18 cellular contexts compared by ENCODE assay signal in genomic region chr14:100552524-100553125, GRCh38. TPM values are rescaled to one million over a fixed set of nuclear protein-coding genes. Genes with fewer than 3 reads are reported as not detected.
A peak's percentile ranks its signal among the peaks of the same experiment; 100 is the strongest.
DNase-seq lines count a peak whose midpoint lies in the region; TF ChIP-seq lines count a peak whose summit lies in the region.
"Had no signal": no experiment of that assay in that cellular context is flagged by ENCODE, and none has a peak within 500 bp of the region (broad histone marks: within the 10 kb centered on the region; RNA-seq: fewer than 3 reads in every experiment).

No MANE protein-coding gene starts in this region.

- no peak overlapping the region for H3K4me3 Mint-ChIP-seq in CD14-positive monocyte
- H3K4me3 Mint-ChIP-seq: IgD-negative memory B cell; T-helper 1 cell treated with Interleukin-12 subunit alpha and Interleukin-12 subunit beta and Interleukin-4 antibody, amounts not matched to agents 30 μg/mL and 1 μg/mL, for 36 hours had no signal

- no peaks in the 10 kb centered on the region for H3K79me1 ChIP-seq in neuronal stem cell (ENCODE audit: low read depth, low read length)

- no peak overlapping the region for H2BK5ac ChIP-seq in neuronal stem cell (ENCODE audit: low read length)

- no peak overlapping the region for H2BK12ac ChIP-seq in neuronal stem cell (ENCODE audit: low read length)

- H3K4me1 Mint-ChIP-seq in CD14-positive monocyte = peaks cover 53% of the 10 kb centered on the region

- no peak for TF ChIP-seq CTCF in CD14-positive monocyte (IDR thresholded peaks at IDR 0.05)

- H3K27ac ChIP-seq in neuronal stem cell (replicated peaks; ENCODE audit: low read length) = no peak overlapping the region
- H3K27ac ChIP-seq: A549, HL-60 had no signal

- intact Hi-C loops in CD14-positive monocyte (cut with micrococcal nuclease) = no loop called here

- H3K27me3 ChIP-seq in neuronal stem cell (ENCODE audit: control insufficient read depth in 3 of 3, insufficient read depth in 3 of 3, low read depth in 1 of 3, low read length in 3 of 3) = peaks cover 0 to 60% (median 0%) of the 10 kb centered on the region in 3 experiments

- no peaks in the 10 kb centered on the region for H3K36me3 ChIP-seq in neuronal stem cell (replicated peaks in 1 of 2; ENCODE audit: control insufficient read depth in 2 of 2, insufficient read depth in 2 of 2, low read length in 2 of 2)

- H2BK120ac ChIP-seq in neuronal stem cell (ENCODE audit: low read depth, low read length) = no peak overlapping the region

- no peak overlapping the region for H4K91ac ChIP-seq in neuronal stem cell (ENCODE audit: low read depth, low read length, poor library complexity)

- peaks cover 2 to 33% (median 27%) of the 10 kb centered on the region in 3 donors for H3K27me3 Mint-ChIP-seq in CD14-positive monocyte (ENCODE audit: low read depth in 3 of 3)

- no peaks in the 10 kb centered on the region for H3K9me3 ChIP-seq in neuronal stem cell (replicated peaks in 1 of 2; ENCODE audit: control insufficient read depth in 2 of 2, insufficient read depth in 1 of 2, low read depth in 1 of 2, low read length in 2 of 2)
- H3K9me3 ChIP-seq: A549 had no signal

- H3K4me1 ChIP-seq in neuronal stem cell (ENCODE audit: control insufficient read depth in 2 of 2, insufficient read depth in 1 of 2, low read depth in 1 of 2, low read length in 2 of 2) = peaks cover 4 to 9% of the 10 kb centered on the region in 2 donors

- WGBS in neuronal stem cell (ENCODE audit: extremely low coverage in 2 of 2, insufficient read length in 2 of 2, insufficient replicate concordance in 1 of 2), 2 donors = no CpG with 5 or more reads among the region's 16 CpGs

- H2BK15ac ChIP-seq in neuronal stem cell (ENCODE audit: low read length) = peak overlapping the region; percentile 5

- peak; percentile 41 for DNase-seq in NCI-H1436 (lab: John Stamatoyannopoulos, UW)
- no peak for DNase-seq in NCI-H1436 treated with DMSO at 0.1 percent for 48 hours (lab: John Stamatoyannopoulos, UW)
- peak; percentile 55 for DNase-seq in COLO668 (lab: John Stamatoyannopoulos, UW; ENCODE audit: unreplicated experiment)
- peak; percentile 33 for DNase-seq in NCI-H2171 (lab: John Stamatoyannopoulos, UW)
- no peak for DNase-seq in neuronal stem cell (ENCODE audit: low spot score)
- DNase-seq in T-helper 1 cell = no peak
- no peak for DNase-seq in CD14-positive monocyte (ENCODE audit: low spot score)
- DNase-seq: Calu3, DND-41, HCEC 1CT, NCI-H1694, NCI-H524, OCI-M1, SHP77 treated with DMSO at 0.1 percent for 48 hours had no signal

- peaks cover 0 to 2% (median 0%) of the 10 kb centered on the region in 7 donors for H3K9me3 Mint-ChIP-seq in CD14-positive monocyte
- H3K9me3 Mint-ChIP-seq: IgD-negative memory B cell; T-helper 1 cell treated with Interleukin-12 subunit alpha and Interleukin-12 subunit beta and Interleukin-4 antibody, amounts not matched to agents 30 μg/mL and 1 μg/mL, for 36 hours had no signal

- H3K4ac ChIP-seq in neuronal stem cell (ENCODE audit: low read length) = no peak overlapping the region

- no peak overlapping the region for H3K4me2 ChIP-seq in neuronal stem cell (ENCODE audit: insufficient read depth, low read length, poor library complexity, severe bottlenecking)
- H3K4me2 ChIP-seq: A549 had no signal

- H3K23ac ChIP-seq in neuronal stem cell (ENCODE audit: low read depth, low read length, poor library complexity) = peak overlapping the region; percentile 59

- H3K14ac ChIP-seq in neuronal stem cell (ENCODE audit: low read length) = no peak overlapping the region

- H2AFZ ChIP-seq in neuronal stem cell (ENCODE audit: low read length) = no peak overlapping the region

- H3K27ac Mint-ChIP-seq in CD14-positive monocyte = peak overlapping the region in 1 of 7 donors; percentile 85
- H3K27ac Mint-ChIP-seq: IgD-negative memory B cell; T-helper 1 cell treated with Interleukin-12 subunit alpha and Interleukin-12 subunit beta and Interleukin-4 antibody, amounts not matched to agents 30 μg/mL and 1 μg/mL, for 36 hours had no signal

- no peaks in the 10 kb centered on the region for H3K36me3 Mint-ChIP-seq in CD14-positive monocyte
- H3K36me3 Mint-ChIP-seq: IgD-negative memory B cell had no signal

- no peak overlapping the region for H2AK5ac ChIP-seq in neuronal stem cell (ENCODE audit: low read depth, low read length)

- no peak overlapping the region for H4K8ac ChIP-seq in neuronal stem cell (ENCODE audit: low read depth, low read length)

- peak overlapping the region; percentile 11 for H3K18ac ChIP-seq in neuronal stem cell (ENCODE audit: low read length)

- peak overlapping the region in 1 of 2 donors; percentile 12 for H3K4me3 ChIP-seq in neuronal stem cell (ENCODE audit: low read length in 2 of 2)
- H3K4me3 ChIP-seq: A549 had no signal

- no peak overlapping the region for H3K9ac ChIP-seq in neuronal stem cell (ENCODE audit: low read depth, low read length, poor library complexity)

RNA-seq across cellular contexts. Expression of gene BEGAIN, which starts 34.6 kb away (rescaled TPM):
- 20.9 TPM for polyA plus RNA-seq in neuronal stem cell (2013, experiment 1 of 2)
- polyA plus RNA-seq in neuronal stem cell (2013, experiment 2 of 2) = 20.1 TPM
- polyA plus RNA-seq in CD14-positive monocyte = under 1 TPM in 1 of 2 donors, not detected in 1; 0.25 TPM

Comparison
In these comparisons a context has a peak if more than half of its experiments do, and no peak if none do; other contexts are left out.
1. DNase-seq: peak in NCI-H1436 (single experiment), COLO668 (single experiment) and NCI-H2171 (single experiment); none in NCI-H1436 treated with DMSO at 0.1 percent for 48 hours (single experiment), neuronal stem cell (single experiment), T-helper 1 cell (0 of 5) and CD14-positive monocyte (single experiment).